ENCODE assay signal across 1 cellular context in the genomic region with DNA sequence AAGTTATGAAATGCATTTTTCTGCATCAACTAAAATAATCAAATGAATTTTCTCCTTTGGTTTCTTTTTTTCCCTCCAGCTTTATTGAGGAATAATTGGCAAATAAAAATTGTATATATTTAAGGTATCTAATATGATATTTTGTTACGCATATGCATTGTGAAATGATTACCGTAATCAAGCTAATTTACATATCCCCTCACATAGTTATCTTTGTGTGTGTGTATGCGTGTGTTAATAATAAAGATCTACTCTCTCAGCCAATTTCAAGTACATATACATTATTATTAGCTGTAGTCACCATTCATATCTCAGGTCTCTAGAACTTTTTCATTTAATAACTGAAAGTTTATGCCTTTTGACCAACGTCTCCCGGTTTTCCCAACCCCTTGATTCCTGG.
TF ChIP-seq lines count a peak whose summit lies in the region.

No MANE protein-coding gene starts in this region.

TF ChIP-seq in K562, 482 proteins besides CTCF, POLR2A, EP300 and RAD21 (continued from another document):
- TF ChIP-seq, protein P1, sequence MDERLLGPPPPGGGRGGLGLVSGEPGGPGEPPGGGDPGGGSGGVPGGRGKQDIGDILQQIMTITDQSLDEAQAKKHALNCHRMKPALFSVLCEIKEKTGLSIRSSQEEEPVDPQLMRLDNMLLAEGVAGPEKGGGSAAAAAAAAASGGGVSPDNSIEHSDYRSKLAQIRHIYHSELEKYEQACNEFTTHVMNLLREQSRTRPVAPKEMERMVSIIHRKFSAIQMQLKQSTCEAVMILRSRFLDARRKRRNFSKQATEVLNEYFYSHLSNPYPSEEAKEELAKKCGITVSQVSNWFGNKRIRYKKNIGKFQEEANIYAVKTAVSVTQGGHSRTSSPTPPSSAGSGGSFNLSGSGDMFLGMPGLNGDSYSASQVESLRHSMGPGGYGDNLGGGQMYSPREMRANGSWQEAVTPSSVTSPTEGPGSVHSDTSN (CRISPR knock-in tag; IDR thresholded peaks at IDR 0.05; ENCODE audit: low read depth) = no peak
- TF ChIP-seq, protein P1 (tag; conservative IDR thresholded peaks at IDR 0.05; ENCODE audit: low read depth) = no peak
- TF ChIP-seq, protein P2, sequence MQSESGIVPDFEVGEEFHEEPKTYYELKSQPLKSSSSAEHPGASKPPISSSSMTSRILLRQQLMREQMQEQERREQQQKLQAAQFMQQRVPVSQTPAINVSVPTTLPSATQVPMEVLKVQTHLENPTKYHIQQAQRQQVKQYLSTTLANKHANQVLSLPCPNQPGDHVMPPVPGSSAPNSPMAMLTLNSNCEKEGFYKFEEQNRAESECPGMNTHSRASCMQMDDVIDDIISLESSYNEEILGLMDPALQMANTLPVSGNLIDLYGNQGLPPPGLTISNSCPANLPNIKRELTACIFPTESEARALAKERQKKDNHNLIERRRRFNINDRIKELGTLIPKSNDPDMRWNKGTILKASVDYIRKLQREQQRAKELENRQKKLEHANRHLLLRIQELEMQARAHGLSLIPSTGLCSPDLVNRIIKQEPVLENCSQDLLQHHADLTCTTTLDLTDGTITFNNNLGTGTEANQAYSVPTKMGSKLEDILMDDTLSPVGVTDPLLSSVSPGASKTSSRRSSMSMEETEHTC (IDR thresholded peaks at IDR 0.05) = no peak
- TF ChIP-seq ATF7 (IDR thresholded peaks at IDR 0.05) = no peak
- TF ChIP-seq ZNF140 (CRISPR knock-in tag; IDR thresholded peaks at IDR 0.05) = 0 out of 2 replicates have a peak, but pooled peaks have one; percentile 67
- no peak for TF ChIP-seq ZNF197 (CRISPR knock-in tag; IDR thresholded peaks at IDR 0.05; ENCODE audit: low read depth)
- no peak for TF ChIP-seq ZNF764 (CRISPR knock-in tag; IDR thresholded peaks at IDR 0.05; ENCODE audit: low read depth)
- TF ChIP-seq, protein P3, sequence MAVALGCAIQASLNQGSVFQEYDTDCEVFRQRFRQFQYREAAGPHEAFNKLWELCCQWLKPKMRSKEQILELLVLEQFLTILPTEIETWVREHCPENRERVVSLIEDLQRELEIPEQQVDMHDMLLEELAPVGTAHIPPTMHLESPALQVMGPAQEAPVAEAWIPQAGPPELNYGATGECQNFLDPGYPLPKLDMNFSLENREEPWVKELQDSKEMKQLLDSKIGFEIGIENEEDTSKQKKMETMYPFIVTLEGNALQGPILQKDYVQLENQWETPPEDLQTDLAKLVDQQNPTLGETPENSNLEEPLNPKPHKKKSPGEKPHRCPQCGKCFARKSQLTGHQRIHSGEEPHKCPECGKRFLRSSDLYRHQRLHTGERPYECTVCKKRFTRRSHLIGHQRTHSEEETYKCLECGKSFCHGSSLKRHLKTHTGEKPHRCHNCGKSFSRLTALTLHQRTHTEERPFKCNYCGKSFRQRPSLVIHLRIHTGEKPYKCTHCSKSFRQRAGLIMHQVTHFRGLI (CRISPR knock-in tag; IDR thresholded peaks at IDR 0.05) = 0 out of 2 replicates have a peak, but pooled peaks have one; percentile 43
- TF ChIP-seq SRSF1 (IDR thresholded peaks at IDR 0.05; ENCODE audit: low read depth, low read length) = no peak
- no peak for TF ChIP-seq SMARCE1 (IDR thresholded peaks at IDR 0.05)
- TF ChIP-seq, protein P4, sequence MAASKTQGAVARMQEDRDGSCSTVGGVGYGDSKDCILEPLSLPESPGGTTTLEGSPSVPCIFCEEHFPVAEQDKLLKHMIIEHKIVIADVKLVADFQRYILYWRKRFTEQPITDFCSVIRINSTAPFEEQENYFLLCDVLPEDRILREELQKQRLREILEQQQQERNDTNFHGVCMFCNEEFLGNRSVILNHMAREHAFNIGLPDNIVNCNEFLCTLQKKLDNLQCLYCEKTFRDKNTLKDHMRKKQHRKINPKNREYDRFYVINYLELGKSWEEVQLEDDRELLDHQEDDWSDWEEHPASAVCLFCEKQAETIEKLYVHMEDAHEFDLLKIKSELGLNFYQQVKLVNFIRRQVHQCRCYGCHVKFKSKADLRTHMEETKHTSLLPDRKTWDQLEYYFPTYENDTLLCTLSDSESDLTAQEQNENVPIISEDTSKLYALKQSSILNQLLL (CRISPR knock-in tag; IDR thresholded peaks at IDR 0.05; ENCODE audit: borderline replicate concordance) = peak; percentile 88; the same call in 1 of the 2 replicates
- TF ChIP-seq ZKSCAN3 (CRISPR knock-in tag; IDR thresholded peaks at IDR 0.05) = no peak
- TF ChIP-seq, protein P5, sequence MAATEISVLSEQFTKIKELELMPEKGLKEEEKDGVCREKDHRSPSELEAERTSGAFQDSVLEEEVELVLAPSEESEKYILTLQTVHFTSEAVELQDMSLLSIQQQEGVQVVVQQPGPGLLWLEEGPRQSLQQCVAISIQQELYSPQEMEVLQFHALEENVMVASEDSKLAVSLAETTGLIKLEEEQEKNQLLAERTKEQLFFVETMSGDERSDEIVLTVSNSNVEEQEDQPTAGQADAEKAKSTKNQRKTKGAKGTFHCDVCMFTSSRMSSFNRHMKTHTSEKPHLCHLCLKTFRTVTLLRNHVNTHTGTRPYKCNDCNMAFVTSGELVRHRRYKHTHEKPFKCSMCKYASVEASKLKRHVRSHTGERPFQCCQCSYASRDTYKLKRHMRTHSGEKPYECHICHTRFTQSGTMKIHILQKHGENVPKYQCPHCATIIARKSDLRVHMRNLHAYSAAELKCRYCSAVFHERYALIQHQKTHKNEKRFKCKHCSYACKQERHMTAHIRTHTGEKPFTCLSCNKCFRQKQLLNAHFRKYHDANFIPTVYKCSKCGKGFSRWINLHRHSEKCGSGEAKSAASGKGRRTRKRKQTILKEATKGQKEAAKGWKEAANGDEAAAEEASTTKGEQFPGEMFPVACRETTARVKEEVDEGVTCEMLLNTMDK (IDR thresholded peaks at IDR 0.05; ENCODE audit: borderline replicate concordance, insufficient read depth, low read depth, low read length, poor library complexity, severe bottlenecking) = no peak
- TF ChIP-seq ZNF644 (tag; IDR thresholded peaks at IDR 0.05; ENCODE audit: low read depth) = no peak
- no peak for TF ChIP-seq CREB1 (IDR thresholded peaks at IDR 0.05)
- no peak for TF ChIP-seq CREB1 (CRISPR knock-in tag; IDR thresholded peaks at IDR 0.05)
- no peak for TF ChIP-seq KAT2B (IDR thresholded peaks at IDR 0.05; ENCODE audit: low read depth, low read length)
- no peak for TF ChIP-seq POLR2AphosphoS5 (IDR thresholded peaks at IDR 0.05; ENCODE audit: control insufficient read depth, insufficient read depth, low read depth, low read length)
- peak; percentile 53 for TF ChIP-seq NFIX (CRISPR knock-in tag; IDR thresholded peaks at IDR 0.05; ENCODE audit: low read depth)
